Comparison of ENCODE assay signal across 1 cellular context in genomic region chr4:70623301-70623700, GRCh38.
TF ChIP-seq lines count a peak whose summit lies in the region.

No MANE protein-coding gene starts in this region.

TF ChIP-seq in endothelial cell of umbilical vein, 7 proteins besides CTCF, POLR2A, EP300 and RAD21:
- no peak for TF ChIP-seq JUN (IDR thresholded peaks at IDR 0.05; ENCODE audit: borderline replicate concordance, insufficient read depth, insufficient read length, low read depth)
- no peak for TF ChIP-seq FOS (IDR thresholded peaks at IDR 0.05; ENCODE audit: borderline replicate concordance, insufficient read depth, low read length)
- no peak for TF ChIP-seq GATA2 (IDR thresholded peaks at IDR 0.05; ENCODE audit: insufficient read depth, insufficient read length, low read depth, low read length)
- no peak for TF ChIP-seq EZH2 (IDR thresholded peaks at IDR 0.05; ENCODE audit: borderline replicate concordance, low read depth, low read length, severe bottlenecking)
- no peak for TF ChIP-seq POLR2AphosphoS5 (IDR thresholded peaks at IDR 0.05; ENCODE audit: insufficient read depth, low read depth, low read length)
- TF ChIP-seq MAX (IDR thresholded peaks at IDR 0.05; ENCODE audit: insufficient read depth, insufficient read length) = no peak
- no peak for TF ChIP-seq MYC (IDR thresholded peaks at IDR 0.05; ENCODE audit: low read depth, low read length)
